Comparison of ENCODE assay signal across 8 cellular contexts in the genomic region with DNA sequence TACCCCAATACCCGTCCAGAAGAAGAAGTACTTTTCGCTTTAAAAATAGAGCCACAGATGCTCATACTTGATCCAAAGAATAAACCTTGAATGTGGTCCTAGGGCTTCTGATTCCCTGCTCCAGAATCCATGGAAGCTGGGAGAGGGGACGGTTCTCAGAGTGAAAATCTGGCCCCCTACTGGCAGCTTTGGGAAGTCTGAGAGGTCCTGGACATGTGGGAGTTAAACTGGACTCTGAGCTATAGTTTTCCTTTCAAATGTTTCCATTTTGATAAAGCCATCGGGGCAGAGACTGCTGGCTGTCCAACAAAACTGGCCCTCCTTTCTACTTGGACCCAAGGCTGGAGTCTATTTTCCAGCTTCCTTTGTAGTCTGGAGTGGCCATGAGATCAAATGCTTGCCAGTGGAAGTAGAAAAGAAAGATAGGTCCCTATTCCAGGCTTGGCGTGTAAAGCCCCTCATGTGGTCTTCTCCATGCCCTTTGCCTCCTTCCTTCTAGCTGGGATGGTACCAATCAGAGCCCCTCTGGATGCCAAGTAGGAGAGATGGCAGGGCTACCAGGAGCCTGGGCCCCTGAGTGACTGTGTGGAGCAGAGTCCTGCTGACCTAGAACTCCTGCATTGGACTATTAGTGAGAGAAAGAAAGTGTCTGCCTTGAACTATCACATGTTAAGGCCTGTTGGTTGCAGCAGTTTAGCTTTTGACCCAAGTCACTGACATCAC. TPM values are rescaled to one million over a fixed set of nuclear protein-coding genes. Genes with fewer than 3 reads are reported as not detected.
A peak's percentile ranks its signal among the peaks of the same experiment; 100 is the strongest.
DNase-seq lines count a peak whose midpoint lies in the region; ATAC-seq and TF ChIP-seq lines count a peak whose summit lies in the region.

No MANE protein-coding gene starts in this region.

- no peak overlapping the region for H3K4ac ChIP-seq in H9 (ENCODE audit: low read depth, low read length)

- H3K27ac Mint-ChIP-seq in H9 (no peak overlapping the region), WTC11 (no peak overlapping the region)

- H3K4me2 ChIP-seq in H9 (ENCODE audit: insufficient read depth, insufficient read length, low read length) = no peak overlapping the region

- H3K18ac ChIP-seq in H9 (ENCODE audit: insufficient read length, low read depth, low read length) = no peak overlapping the region

- H3K23me2 ChIP-seq in H9 (ENCODE audit: insufficient read length, low read depth, low read length, poor library complexity, severe bottlenecking) = no peaks in the 10 kb centered on the region

- H3K56ac ChIP-seq in H9 (ENCODE audit: insufficient read length, low read depth, low read length) = no peak overlapping the region

- no peak for TF ChIP-seq POLR2A in lower leg skin (IDR thresholded peaks at IDR 0.05)

- H3K4me1 Mint-ChIP-seq in H9 = peaks cover 31 to 33% of the 10 kb centered on the region in 2 experiments
- peaks cover 34% of the 10 kb centered on the region for H3K4me1 Mint-ChIP-seq in WTC11

- no peak overlapping the region for H3T11ph ChIP-seq in H9 (ENCODE audit: low read length)

- no peak overlapping the region for H2BK5ac ChIP-seq in H9 (ENCODE audit: insufficient read length, low read length)

- WGBS in H9 (ENCODE audit: extremely low coverage, insufficient read length, low lambda C conversion rate) = no CpG with 5 or more reads among the region's 5 CpGs
- WGBS in lower leg skin, 2 donors = 84 to 88% methylated on average over 5 of the region's 5 CpGs

- H2BK12ac ChIP-seq in H9 (ENCODE audit: insufficient read length, low read depth, low read length) = no peak overlapping the region

- no peaks in the 10 kb centered on the region for H3K79me2 ChIP-seq in H9 (ENCODE audit: insufficient read depth, low read length)

- CTCF ChIA-PET in WTC11 (lab: Charles Lee) = interaction anchor here (0.6 to 6.3 kb wide), 38 partner anchors 8 to 594 kb away, joined by 3 to 74 read pairs (median 5); a partner anchor contains a TSS

- no peak overlapping the region for H2AFZ ChIP-seq in H9 (ENCODE audit: low read length)

- H2BK20ac ChIP-seq in H9 (ENCODE audit: low read depth, low read length, poor library complexity, severe bottlenecking) = no peak overlapping the region

- no peaks in the 10 kb centered on the region for H3K79me1 ChIP-seq in H9 (ENCODE audit: insufficient read depth, low read depth, low read length, poor library complexity, severe bottlenecking)

- no peak overlapping the region for H3K9ac ChIP-seq in H9 (ENCODE audit: extremely low read depth, insufficient read length, low read length)

- POLR2A ChIA-PET in WTC11 (lab: Charles Lee) = no interaction called here

- peak; percentile 79 for TF ChIP-seq CTCF in H9 (conservative IDR thresholded peaks at IDR 0.05)
- TF ChIP-seq CTCF in WTC11 (IDR thresholded peaks at IDR 0.05) = peak; percentile 70
- no peak for TF ChIP-seq CTCF in lower leg skin (IDR thresholded peaks at IDR 0.05)

- ATAC-seq in WTC11 = peak; percentile 91
- ATAC-seq in activated CD4-positive, CD25-positive, alpha-beta regulatory T cell treated with anti-CD3 and anti-CD28 coated beads, Interleukin-2, amount 50 U/mL, for 24 hours = no peak

- H3K4me3 Mint-ChIP-seq in H9 = no peak overlapping the region
- no peak overlapping the region for H3K4me3 Mint-ChIP-seq in WTC11

- H3K4me3 ChIP-seq in lower leg skin (ENCODE audit: low read depth, poor library complexity, severe bottlenecking) = no peak overlapping the region

- no peak overlapping the region for H3K27ac ChIP-seq in H9 (ENCODE audit: insufficient read length, low read depth, low read length)

- H2BK120ac ChIP-seq in H9 (ENCODE audit: low read depth, low read length, poor library complexity, severe bottlenecking) = no peak overlapping the region

- H3K27me3 Mint-ChIP-seq in H9 (ENCODE audit: low read depth) (no peaks in the 10 kb centered on the region; the same call in 1 of the 2 replicates), WTC11 (ENCODE audit: low read depth) (no peaks in the 10 kb centered on the region)

- peak; percentile 64 for DNase-seq in AG08395 (ENCODE audit: low spot score)
- DNase-seq in H9 = peak; percentile 64
- DNase-seq in WTC11 (ENCODE audit: low spot score) = peak; percentile 71
- peak; percentile 64 for DNase-seq in islet precursor cell
- no peak for DNase-seq in lower leg skin (ENCODE audit: low spot score in 2 of 2)
- DNase-seq in activated CD4-positive, alpha-beta T cell treated with anti-CD3 and anti-CD28 coated beads, Interleukin-2, amount 50 U/mL, for 1 hour = no peak
- DNase-seq in effector CD4-positive, alpha-beta T cell = no peak

- 0 out of 2 replicates have a peak, but pooled peaks cover 2% of the 10 kb centered on the region for H3K4me1 ChIP-seq in H9 (ENCODE audit: insufficient read depth, low read length)

- H4K8ac ChIP-seq in H9 (replicated peaks; ENCODE audit: insufficient read length, low read depth, low read length) = no peak overlapping the region

- no peaks in the 10 kb centered on the region for H3K9me3 ChIP-seq in H9 (ENCODE audit: control insufficient read depth, low read depth, low read length)

- no peaks in the 10 kb centered on the region for H4K20me1 ChIP-seq in H9 (ENCODE audit: control insufficient read depth, insufficient read depth, insufficient read length)

- H3K23ac ChIP-seq in H9 (ENCODE audit: insufficient read length, low read depth, low read length) = no peak overlapping the region

- intact Hi-C loops in lower leg skin (cut with DNase I; ENCODE audit: low total_unique reads) = no loop called here

- no peak overlapping the region for H3K14ac ChIP-seq in H9 (ENCODE audit: insufficient read depth, low read length)

- H3K9me3 Mint-ChIP-seq in H9 (peaks cover 2 to 3% of the 10 kb centered on the region in 2 experiments; a peak in 1 of 5 replicates), WTC11 (peaks cover 19% of the 10 kb centered on the region)

- H2AK5ac ChIP-seq in H9 (ENCODE audit: insufficient read length, low read length) = no peak overlapping the region

- H3K36me3 Mint-ChIP-seq in H9 (ENCODE audit: insufficient read depth in 1 of 3, low read depth in 3 of 3) (peaks cover 0 to 2% (median 0%) of the 10 kb centered on the region in 3 experiments; a peak in 2 of 7 replicates), WTC11 (peaks cover 3% of the 10 kb centered on the region)

- H2BK15ac ChIP-seq in H9 (ENCODE audit: low read depth, low read length) = no peak overlapping the region

- H3K27me3 ChIP-seq in H9 (ENCODE audit: insufficient read depth, low read length) = no peaks in the 10 kb centered on the region

- no peak overlapping the region for H4K5ac ChIP-seq in H9 (ENCODE audit: insufficient read length, low read depth, low read length)

- no peak overlapping the region for H4K91ac ChIP-seq in H9 (ENCODE audit: insufficient read length, low read depth, low read length)

TF ChIP-seq in WTC11, 78 proteins besides CTCF, POLR2A, EP300 and RAD21:
- TF ChIP-seq SMAD4 (CRISPR knock-in tag; IDR thresholded peaks at IDR 0.05) (no peak), NFE2L1 (CRISPR knock-in tag; IDR thresholded peaks at IDR 0.05) (no peak), KAT7 (CRISPR knock-in tag; IDR thresholded peaks at IDR 0.05; ENCODE audit: borderline replicate concordance) (no peak)
- TF ChIP-seq, protein P1, sequence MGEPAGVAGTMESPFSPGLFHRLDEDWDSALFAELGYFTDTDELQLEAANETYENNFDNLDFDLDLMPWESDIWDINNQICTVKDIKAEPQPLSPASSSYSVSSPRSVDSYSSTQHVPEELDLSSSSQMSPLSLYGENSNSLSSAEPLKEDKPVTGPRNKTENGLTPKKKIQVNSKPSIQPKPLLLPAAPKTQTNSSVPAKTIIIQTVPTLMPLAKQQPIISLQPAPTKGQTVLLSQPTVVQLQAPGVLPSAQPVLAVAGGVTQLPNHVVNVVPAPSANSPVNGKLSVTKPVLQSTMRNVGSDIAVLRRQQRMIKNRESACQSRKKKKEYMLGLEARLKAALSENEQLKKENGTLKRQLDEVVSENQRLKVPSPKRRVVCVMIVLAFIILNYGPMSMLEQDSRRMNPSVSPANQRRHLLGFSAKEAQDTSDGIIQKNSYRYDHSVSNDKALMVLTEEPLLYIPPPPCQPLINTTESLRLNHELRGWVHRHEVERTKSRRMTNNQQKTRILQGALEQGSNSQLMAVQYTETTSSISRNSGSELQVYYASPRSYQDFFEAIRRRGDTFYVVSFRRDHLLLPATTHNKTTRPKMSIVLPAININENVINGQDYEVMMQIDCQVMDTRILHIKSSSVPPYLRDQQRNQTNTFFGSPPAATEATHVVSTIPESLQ (CRISPR knock-in tag; IDR thresholded peaks at IDR 0.05) = no peak

RNA-seq across cellular contexts. Expression of a gene that starts 37.7 kb away (rescaled TPM):
- total RNA-seq in H9 (2021) (16.6 and 17.6 TPM in 2 replicates), WTC11 (2021) (30.3 to 51.7 TPM (median 32.0 TPM) in 3 replicates), lower leg skin (100 to 1,000 TPM in 1 of 4 donors, 10 to 100 TPM in 3; 29.4 to 102 (median 46.1) TPM)

Comparison
In these comparisons a context has a peak if more than half of its experiments do, and no peak if none do; other contexts are left out.
1. DNase-seq: peak in AG08395 (single experiment), H9 (single experiment), WTC11 (single experiment) and islet precursor cell (single experiment); none in lower leg skin (0 of 2), activated CD4-positive, alpha-beta T cell treated with anti-CD3 and anti-CD28 coated beads, Interleukin-2, amount 50 U/mL, for 1 hour (single experiment) and effector CD4-positive, alpha-beta T cell (single experiment).
2. CTCF ChIP-seq: peak in H9 (single experiment) and WTC11 (single experiment); none in lower leg skin (0 of 3).